17 cellular contexts compared by ENCODE assay signal in the genomic region with DNA sequence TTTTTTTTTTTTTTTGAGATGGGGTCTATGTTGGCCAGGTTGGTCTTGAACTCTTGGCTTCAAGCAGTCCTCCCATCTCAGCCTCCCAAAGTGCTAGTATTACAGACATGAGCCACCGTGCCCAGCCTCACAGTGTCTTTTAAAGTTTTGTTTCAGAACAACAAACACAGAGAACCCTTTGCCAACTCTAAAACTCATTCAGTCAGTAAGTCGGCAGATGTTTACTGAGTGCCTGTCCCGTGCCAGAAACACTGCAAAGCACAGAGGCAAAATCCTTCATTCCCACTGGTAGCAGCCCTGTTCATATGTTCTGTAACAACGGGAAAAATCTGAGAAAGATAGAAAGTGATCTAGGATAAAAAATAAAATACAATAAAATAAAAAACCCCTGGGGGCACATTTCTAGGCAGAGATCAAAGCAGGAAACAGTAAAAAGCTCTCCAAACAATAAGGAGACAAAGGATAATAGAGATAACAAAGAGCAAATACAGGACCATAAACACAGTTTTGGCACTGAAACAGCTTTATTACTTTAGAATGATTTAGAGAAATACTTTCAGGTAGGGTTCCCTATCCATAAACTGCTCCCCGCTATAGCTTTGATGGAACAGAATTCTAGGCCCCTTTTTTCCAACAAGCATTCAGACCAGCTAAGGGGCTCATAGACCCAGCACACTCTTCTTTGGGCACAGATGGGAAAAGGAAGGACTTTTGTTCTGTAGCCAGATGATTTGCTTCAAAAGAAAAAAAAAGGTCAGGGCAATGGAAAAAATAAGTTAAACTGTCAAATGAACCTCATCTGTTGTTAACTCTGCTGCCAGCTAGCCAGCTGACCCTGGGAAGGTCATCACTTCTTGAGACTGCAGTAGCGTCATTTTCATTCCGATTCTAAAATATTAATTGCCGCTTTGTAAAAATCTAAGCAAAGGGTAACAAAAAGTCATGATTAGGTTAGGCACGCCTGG.
A peak's percentile ranks its signal among the peaks of the same experiment; 100 is the strongest.
DNase-seq lines count a peak whose midpoint lies in the region; ATAC-seq, FAIRE-seq and TF ChIP-seq lines count a peak whose summit lies in the region.
"Had no signal": no experiment of that assay in that cellular context is flagged by ENCODE, and none has a peak within 500 bp of the region (broad histone marks: within the 10 kb centered on the region; RNA-seq: fewer than 3 reads in every experiment).

No MANE protein-coding gene starts in this region.

- no peaks in the 10 kb centered on the region for H3K4me1 ChIP-seq in prostate gland (replicated peaks)
- H3K4me1 ChIP-seq: BE2C, SJCRH30 had no signal

- ATAC-seq in GM18868 (IDR thresholded peaks at IDR 0.05; ENCODE audit: unreplicated experiment), result no peak
- ATAC-seq: PC-3 had no signal

- H3K9me3 ChIP-seq in prostate gland, result no peaks in the 10 kb centered on the region
- H3K9me3 ChIP-seq: BE2C, SJCRH30 had no signal

- intact Hi-C loops in prostate gland (cut with DNase I), result no loop called here

- H3K4me3 ChIP-seq in prostate gland, result no peak overlapping the region
- H3K4me3 ChIP-seq: SJCRH30 had no signal

- H3K27ac ChIP-seq in prostate gland, result peak overlapping the region; percentile 24 to 30
- H3K27ac ChIP-seq: HL-60, SJCRH30 had no signal

- H3K36me3 ChIP-seq in prostate gland, result no peaks in the 10 kb centered on the region
- H3K36me3 ChIP-seq: BE2C, SJCRH30 had no signal

- DNase-seq in D721Med (ENCODE audit: insufficient read length, low spot score) (no peak), NCI-H1694 (lab: John Stamatoyannopoulos, UW) (peak; percentile 23), prostate gland (ENCODE audit: low spot score) (peak; percentile 65), NCI-H1436 (lab: John Stamatoyannopoulos, UW) (no peak), frontal cortex (ENCODE audit: low spot score in 2 of 2) (no peak)
- DNase-seq: BE2C; CD4-positive, alpha-beta memory T cell; DND-41; NCI-H187; NCI-H82; SJCRH30 had no signal

- TF ChIP-seq POLR2A in prostate gland (IDR thresholded peaks at IDR 0.05), result no peak

- TF ChIP-seq CTCF in D721Med (IDR thresholded peaks at IDR 0.05; ENCODE audit: insufficient read depth, missing control alignments), result no peak
- no peak for TF ChIP-seq CTCF in prostate gland (IDR thresholded peaks at IDR 0.05)

- 32% methylated on average over 9 of the region's 9 CpGs for WGBS in prostate gland

- peak; percentile 72 for FAIRE-seq in D721Med (lab: Jason Lieb, UNC)
- FAIRE-seq in endometrium (lab: Jason Lieb, UNC), result peak; percentile 31
- no peak for FAIRE-seq in frontal cortex (lab: Jason Lieb, UNC)
- FAIRE-seq: G401.6, HTR-8/SVneo had no signal

- H3K27me3 ChIP-seq in prostate gland (replicated peaks; ENCODE audit: insufficient read depth), result no peaks in the 10 kb centered on the region
- H3K27me3 ChIP-seq: BE2C, SJCRH30 had no signal

Comparison
In these comparisons a context has a peak if more than half of its experiments do, and no peak if none do; other contexts are left out.
1. DNase-seq: peak in NCI-H1694 (single experiment) and prostate gland (single experiment); none in D721Med (single experiment), NCI-H1436 (single experiment) and frontal cortex (0 of 2).